7 cellular contexts compared by ENCODE assay signal in genomic region chr1:223748405-223748772, GRCh38. TPM values are rescaled to one million over a fixed set of nuclear protein-coding genes. Genes with fewer than 3 reads are reported as not detected.
DNase-seq lines count a peak whose midpoint lies in the region; ATAC-seq and TF ChIP-seq lines count a peak whose summit lies in the region.

No MANE protein-coding gene starts in this region.

- DNase-seq in H4 (ENCODE audit: low spot score) (peak; percentile 41), T1000 (lab: John Stamatoyannopoulos, UW) (peak; percentile 53), Right ventricle myocardium superior (no peak), gastrocnemius medialis (no peak), NCI-H1092 (lab: John Stamatoyannopoulos, UW) (no peak), COR-L47 (lab: John Stamatoyannopoulos, UW) (no peak)

- in situ Hi-C loops in gastrocnemius medialis (cut with MboI; ENCODE audit: low sequenced_read_pairs in 4 of 4), result no loop called here

- TF ChIP-seq POLR2A in gastrocnemius medialis (IDR thresholded peaks at IDR 0.05), result no peak

- H3K36me3 ChIP-seq in gastrocnemius medialis, result peaks cover 0 to 84% of the 10 kb centered on the region in 2 donors

- no peak for TF ChIP-seq CTCF in gastrocnemius medialis (IDR thresholded peaks at IDR 0.05 in 4 of 5, conservative IDR thresholded peaks at IDR 0.05 in 1 of 5)

- no peaks in the 10 kb centered on the region for H3K9me3 ChIP-seq in gastrocnemius medialis

- ATAC-seq in Right ventricle myocardium superior (ENCODE audit: poor library complexity) (peak; percentile 65), gastrocnemius medialis (peak; percentile 10 to 28), HG02885 (IDR thresholded peaks at IDR 0.05; ENCODE audit: poor library complexity, unreplicated experiment) (no peak)

- peaks cover 12 to 13% of the 10 kb centered on the region in 2 donors for H3K4me1 ChIP-seq in gastrocnemius medialis

- peak overlapping the region; percentile 45 to 57 (median 46) for H3K4me3 ChIP-seq in gastrocnemius medialis

- intact Hi-C loops in Right ventricle myocardium superior (cut with DNase I), result loop anchor here (5.0 kb wide), 1 partner anchor 36 kb away; the partner anchor contains the start of gene CAPN2
- intact Hi-C loops in gastrocnemius medialis (cut with DNase I; ENCODE audit: low total_unique reads), result no loop called here

- H3K27ac ChIP-seq in gastrocnemius medialis, result peak overlapping the region; percentile 53 to 67 (median 57)

- H3K27me3 ChIP-seq in gastrocnemius medialis, result no peaks in the 10 kb centered on the region

RNA-seq across cellular contexts. Expression of gene CAPN2, which starts 36.0 kb away (rescaled TPM):
- total RNA-seq in H4 (2014; rRNA removed; shearing (Covaris generic)), result 43.4 and 47.9 TPM in 2 replicates
- total RNA-seq in Right ventricle myocardium superior (72.6 TPM), gastrocnemius medialis (100 to 1,000 TPM in 2 of 4 donors, 10 to 100 TPM in 2; 42.6 to 141 (median 89.4) TPM)

Comparison
In these comparisons a context has a peak if more than half of its experiments do, and no peak if none do; other contexts are left out.
1. DNase-seq: peak in H4 (single experiment) and T1000 (single experiment); none in Right ventricle myocardium superior (single experiment), gastrocnemius medialis (0 of 2), NCI-H1092 (single experiment) and COR-L47 (single experiment).